1 cellular context compared by ENCODE assay signal in genomic region chr10:96089670-96090462, GRCh38.
TF ChIP-seq lines count a peak whose summit lies in the region.

No MANE protein-coding gene starts in this region.

TF ChIP-seq in HepG2, 621 proteins besides CTCF, POLR2A, EP300 and RAD21 (continued from another document and continues in another):
- TF ChIP-seq ZNF33B (CRISPR knock-in tag; IDR thresholded peaks at IDR 0.05) (no peak; the same call in 1 of the 2 replicates), WIZ (CRISPR knock-in tag; IDR thresholded peaks at IDR 0.05) (peak; percentile 82; the same call in 1 of the 2 replicates), ZNF512 (CRISPR knock-in tag; IDR thresholded peaks at IDR 0.05) (no peak), RFXAP (CRISPR knock-in tag; IDR thresholded peaks at IDR 0.05; ENCODE audit: borderline replicate concordance) (no peak; the same call in 1 of the 2 replicates), TP53 (CRISPR knock-in tag; conservative IDR thresholded peaks at IDR 0.05) (no peak), ZBTB37 (CRISPR knock-in tag; IDR thresholded peaks at IDR 0.05) (0 out of 2 replicates have a peak, but pooled peaks have one; percentile 67), ZNF891 (CRISPR knock-in tag; IDR thresholded peaks at IDR 0.05) (peak; percentile 91; the same call in 1 of the 2 replicates), ZNF740 (CRISPR knock-in tag; IDR thresholded peaks at IDR 0.05) (no peak), ZSCAN5A (CRISPR knock-in tag; IDR thresholded peaks at IDR 0.05; ENCODE audit: borderline replicate concordance) (0 out of 2 replicates have a peak, but pooled peaks have one; percentile 8), PRDM10 (CRISPR knock-in tag; IDR thresholded peaks at IDR 0.05; ENCODE audit: low read depth) (no peak), ZNF44 (CRISPR knock-in tag; IDR thresholded peaks at IDR 0.05) (no peak), KDM6A (CRISPR knock-in tag; IDR thresholded peaks at IDR 0.05; ENCODE audit: low read depth) (no peak), ZMAT3 (CRISPR knock-in tag; conservative IDR thresholded peaks at IDR 0.05) (peak; percentile 37; the same call in 1 of the 2 replicates), ZBTB38 (CRISPR knock-in tag; IDR thresholded peaks at IDR 0.05) (peak; percentile 6; the same call in 1 of the 2 replicates), RBAK (CRISPR knock-in tag; IDR thresholded peaks at IDR 0.05) (no peak), ZBTB40 (IDR thresholded peaks at IDR 0.05) (peak; percentile 70), ZBTB40 (CRISPR knock-in tag; IDR thresholded peaks at IDR 0.05) (peak; percentile 81), MAFK (conservative IDR thresholded peaks at IDR 0.05 in 1 of 2, IDR thresholded peaks at IDR 0.05 in 1 of 2; ENCODE audit: low read length in 2 of 2) (no peak), ZNF205 (CRISPR knock-in tag; IDR thresholded peaks at IDR 0.05) (peak; percentile 70; the same call in 1 of the 2 replicates), RNF2 (conservative IDR thresholded peaks at IDR 0.05; ENCODE audit: low read depth) (no peak), ZNF24 (IDR thresholded peaks at IDR 0.05) (no peak), GTF2F1 (IDR thresholded peaks at IDR 0.05; ENCODE audit: low read length) (no peak), ZNF597 (CRISPR knock-in tag; IDR thresholded peaks at IDR 0.05) (no peak), ZNF576 (CRISPR knock-in tag; IDR thresholded peaks at IDR 0.05) (no peak), ZNF160 (CRISPR knock-in tag; IDR thresholded peaks at IDR 0.05) (no peak; the same call in 1 of the 2 replicates), FOSL1 (CRISPR knock-in tag; IDR thresholded peaks at IDR 0.05; ENCODE audit: borderline replicate concordance) (no peak), MEIS2 (CRISPR knock-in tag; IDR thresholded peaks at IDR 0.05) (peak; percentile 76; the same call in 1 of the 2 replicates), ZNF335 (CRISPR knock-in tag; IDR thresholded peaks at IDR 0.05) (peak; percentile 87; the same call in 1 of the 2 replicates), ZNF577 (CRISPR knock-in tag; IDR thresholded peaks at IDR 0.05; ENCODE audit: borderline replicate concordance, low read depth) (no peak), ZBTB2 (CRISPR knock-in tag; IDR thresholded peaks at IDR 0.05; ENCODE audit: low read depth) (no peak), ZNF431 (CRISPR knock-in tag; IDR thresholded peaks at IDR 0.05; ENCODE audit: borderline replicate concordance, low read depth) (peak; percentile 70; the same call in 1 of the 2 replicates), ZNF350 (CRISPR knock-in tag; IDR thresholded peaks at IDR 0.05; ENCODE audit: borderline replicate concordance, low read depth) (peak; percentile 91), NFIC (IDR thresholded peaks at IDR 0.05; ENCODE audit: low read length) (peak; percentile 71), ZNF530 (CRISPR knock-in tag; IDR thresholded peaks at IDR 0.05; ENCODE audit: low read depth) (no peak), ATF7 (IDR thresholded peaks at IDR 0.05) (peak; percentile 46), ATF7 (CRISPR knock-in tag; IDR thresholded peaks at IDR 0.05) (peak; percentile 58; the same call in 1 of the 2 replicates), ZNF709 (CRISPR knock-in tag; IDR thresholded peaks at IDR 0.05) (peak; percentile 70), SP5 (CRISPR knock-in tag; IDR thresholded peaks at IDR 0.05; ENCODE audit: borderline replicate concordance, low read depth) (peak; percentile 61), ZC3H13 (CRISPR knock-in tag; IDR thresholded peaks at IDR 0.05) (no peak; the same call in 1 of the 2 replicates), TEAD2 (CRISPR knock-in tag; IDR thresholded peaks at IDR 0.05) (no peak), ESRRA (CRISPR knock-in tag; IDR thresholded peaks at IDR 0.05; ENCODE audit: low read depth) (peak; percentile 37; the same call in 1 of the 2 replicates), EED (CRISPR knock-in tag; IDR thresholded peaks at IDR 0.05) (peak; percentile 72; the same call in 1 of the 2 replicates), ZKSCAN5 (CRISPR knock-in tag; IDR thresholded peaks at IDR 0.05) (no peak), ELF1 (CRISPR knock-in tag; IDR thresholded peaks at IDR 0.05) (peak; percentile 99), ARNT (IDR thresholded peaks at IDR 0.05) (no peak)
